ENCODE assay signal across 8 cellular contexts in the genomic region with DNA sequence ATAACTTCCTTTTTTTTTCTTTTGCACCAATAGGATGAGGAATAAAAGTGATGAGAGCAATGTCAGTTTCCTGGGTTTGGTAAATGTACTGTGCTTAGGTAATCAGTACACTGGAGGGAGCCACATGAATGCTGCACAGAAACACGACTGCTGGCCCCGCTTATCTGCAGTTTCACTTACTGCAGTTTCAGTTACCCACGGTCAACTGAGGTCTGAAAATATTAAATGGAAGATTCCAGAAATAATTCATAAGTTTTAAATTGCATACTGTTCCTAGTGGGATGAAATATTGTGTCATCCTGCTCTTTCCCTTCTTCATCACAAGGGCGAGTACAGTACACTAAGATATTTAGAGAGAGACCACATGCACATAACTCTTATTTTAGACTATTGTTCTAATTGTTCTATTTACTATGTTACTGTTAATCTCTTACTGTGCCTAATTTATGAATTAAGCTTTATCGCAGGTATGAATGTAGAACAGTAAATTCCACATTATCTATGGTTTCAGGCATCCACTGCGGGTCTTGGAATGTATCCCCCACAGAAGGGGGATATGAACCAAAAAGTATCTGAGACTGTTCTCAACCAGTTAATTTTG. TPM values are rescaled to one million over a fixed set of nuclear protein-coding genes. Genes with fewer than 3 reads are reported as not detected.
DNase-seq lines count a peak whose midpoint lies in the region; ATAC-seq and TF ChIP-seq lines count a peak whose summit lies in the region.

No MANE protein-coding gene starts in this region.

- no peaks in the 10 kb centered on the region for H3K9me3 Mint-ChIP-seq in activated CD4-positive, alpha-beta T cell treated with anti-CD3 and anti-CD28 coated beads, Interleukin-2, amount 10 ng/mL, durations not matched to agents 24 days and 14 days
- H3K9me3 Mint-ChIP-seq in effector memory CD8-positive, alpha-beta T cell = no peaks in the 10 kb centered on the region
- no peaks in the 10 kb centered on the region for H3K9me3 Mint-ChIP-seq in nephron

- H3K4me3 ChIP-seq in Peyer's patch = peak overlapping the region in 2 of 4 donors; percentile 27 to 37

- ATAC-seq in effector memory CD8-positive, alpha-beta T cell (replicated peaks) = peak; percentile 52
- ATAC-seq in GM21390 (IDR thresholded peaks at IDR 0.05; ENCODE audit: unreplicated experiment) = no peak

- no peaks in the 10 kb centered on the region for H3K9me3 ChIP-seq in Peyer's patch

- no peak for TF ChIP-seq POLR2A in Peyer's patch (IDR thresholded peaks at IDR 0.05)

- peak overlapping the region in 3 of 4 donors; percentile 21 to 75 (median 65) for H3K27ac ChIP-seq in Peyer's patch

- H3K36me3 ChIP-seq in Peyer's patch = peaks cover 0 to 10% (median 0%) of the 10 kb centered on the region in 3 donors

- no peaks in the 10 kb centered on the region for H3K27me3 Mint-ChIP-seq in activated CD4-positive, alpha-beta T cell treated with anti-CD3 and anti-CD28 coated beads, Interleukin-2, amount 10 ng/mL, durations not matched to agents 24 days and 14 days
- H3K27me3 Mint-ChIP-seq in effector memory CD8-positive, alpha-beta T cell = no peaks in the 10 kb centered on the region
- no peaks in the 10 kb centered on the region for H3K27me3 Mint-ChIP-seq in nephron (ENCODE audit: low read depth)

- peaks cover 13% of the 10 kb centered on the region for H3K36me3 Mint-ChIP-seq in activated CD4-positive, alpha-beta T cell treated with anti-CD3 and anti-CD28 coated beads, Interleukin-2, amount 10 ng/mL, durations not matched to agents 24 days and 14 days (ENCODE audit: low read depth)
- peaks cover 27% of the 10 kb centered on the region for H3K36me3 Mint-ChIP-seq in effector memory CD8-positive, alpha-beta T cell (ENCODE audit: insufficient read depth)
- H3K36me3 Mint-ChIP-seq in nephron (ENCODE audit: low read depth) = peaks cover 14% of the 10 kb centered on the region

- intact Hi-C loops in activated CD4-positive, alpha-beta T cell treated with anti-CD3 and anti-CD28 coated beads, Interleukin-2, amount 10 ng/mL, durations not matched to agents 24 days and 14 days (cut with micrococcal nuclease) = no loop called here

- H3K27me3 ChIP-seq in Peyer's patch = no peaks in the 10 kb centered on the region

- peaks cover 13% of the 10 kb centered on the region for H3K4me1 Mint-ChIP-seq in activated CD4-positive, alpha-beta T cell treated with anti-CD3 and anti-CD28 coated beads, Interleukin-2, amount 10 ng/mL, durations not matched to agents 24 days and 14 days
- peaks cover 6 to 9% of the 10 kb centered on the region in 2 donors for H3K4me1 Mint-ChIP-seq in effector memory CD8-positive, alpha-beta T cell (ENCODE audit: low read depth in 2 of 2)
- H3K4me1 Mint-ChIP-seq in nephron = peaks cover 21% of the 10 kb centered on the region

- no peak overlapping the region for H3K27ac Mint-ChIP-seq in activated CD4-positive, alpha-beta T cell treated with anti-CD3 and anti-CD28 coated beads, Interleukin-2, amount 10 ng/mL, durations not matched to agents 24 days and 14 days
- no peak overlapping the region for H3K27ac Mint-ChIP-seq in effector memory CD8-positive, alpha-beta T cell
- peak overlapping the region; percentile 63 to 83 (median 66) for H3K27ac Mint-ChIP-seq in nephron

- TF ChIP-seq CTCF in Peyer's patch (IDR thresholded peaks at IDR 0.05) (peak in 4 of 6 experiments; percentile 10 to 67 (median 59)), nephron (IDR thresholded peaks at IDR 0.05; ENCODE audit: unreplicated experiment in 3 of 3) (peak in 2 of 3 experiments; percentile 20 to 26)

- DNase-seq in activated CD4-positive, alpha-beta T cell treated with anti-CD3 and anti-CD28 coated beads, Interleukin-2, amount 10 ng/mL, durations not matched to agents 24 days and 14 days = peak; percentile 71
- no peak for DNase-seq in activated CD4-positive, alpha-beta T cell treated with anti-CD3 and anti-CD28 coated beads, Interleukin-2, amount 50 U/mL, for 1 hour
- DNase-seq in Peyer's patch = no peak
- DNase-seq in effector memory CD8-positive, alpha-beta T cell = no peak
- no peak for DNase-seq in cerebellar cortex (ENCODE audit: low spot score)
- no peak for DNase-seq in cortex of kidney (lab: John Stamatoyannopoulos, UW)

- peak overlapping the region; percentile 42 for H3K4me3 Mint-ChIP-seq in activated CD4-positive, alpha-beta T cell treated with anti-CD3 and anti-CD28 coated beads, Interleukin-2, amount 10 ng/mL, durations not matched to agents 24 days and 14 days
- H3K4me3 Mint-ChIP-seq in effector memory CD8-positive, alpha-beta T cell = no peak overlapping the region
- H3K4me3 Mint-ChIP-seq in nephron = peak overlapping the region; percentile 25 to 58 (median 58)

- peaks cover 0 to 28% (median 0%) of the 10 kb centered on the region in 4 donors for H3K4me1 ChIP-seq in Peyer's patch

RNA-seq across cellular contexts. Expression of a gene that starts 6.4 kb away (rescaled TPM):
- total RNA-seq in activated CD4-positive, alpha-beta T cell treated with anti-CD3 and anti-CD28 coated beads, Interleukin-2, amount 10 ng/mL, durations not matched to agents 24 days and 14 days = 73.3 and 74.2 TPM in 2 replicates
- total RNA-seq in Peyer's patch = 1,000 to 10,000 TPM in 3 of 4 donors, 100 to 1,000 TPM in 1; 202 to 2,181 (median 1,427) TPM

RNA-seq across cellular contexts. Expression of a gene that starts 23.4 kb away (rescaled TPM):
- total RNA-seq in activated CD4-positive, alpha-beta T cell treated with anti-CD3 and anti-CD28 coated beads, Interleukin-2, amount 10 ng/mL, durations not matched to agents 24 days and 14 days = 62.4 and 70.5 TPM in 2 replicates
- total RNA-seq in Peyer's patch = 100 to 1,000 TPM in 1 of 4 donors, 10 to 100 TPM in 3; 56.9 to 125 (median 80.0) TPM

RNA-seq across cellular contexts. Expression of a gene that starts 37.8 kb away (rescaled TPM):
- not detected in 2 replicates for total RNA-seq in activated CD4-positive, alpha-beta T cell treated with anti-CD3 and anti-CD28 coated beads, Interleukin-2, amount 10 ng/mL, durations not matched to agents 24 days and 14 days
- total RNA-seq in Peyer's patch = 10 to 100 TPM in 3 of 4 donors, 1 to 10 TPM in 1; 6.3 to 20.6 (median 14.3) TPM

Comparison
In these comparisons a context has a peak if more than half of its experiments do, and no peak if none do; other contexts are left out.
1. H3K27ac Mint-ChIP-seq: peak in nephron (3 of 3); none in activated CD4-positive, alpha-beta T cell treated with anti-CD3 and anti-CD28 coated beads, Interleukin-2, amount 10 ng/mL, durations not matched to agents 24 days and 14 days (single experiment) and effector memory CD8-positive, alpha-beta T cell (0 of 2).
2. H3K4me3 Mint-ChIP-seq: peak in activated CD4-positive, alpha-beta T cell treated with anti-CD3 and anti-CD28 coated beads, Interleukin-2, amount 10 ng/mL, durations not matched to agents 24 days and 14 days (single experiment) and nephron (3 of 3); none in effector memory CD8-positive, alpha-beta T cell (0 of 2).